ENCODE assay signal across 8 cellular contexts in genomic region chr4:1809754-1810502, GRCh38. TPM values are rescaled to one million over a fixed set of nuclear protein-coding genes. Genes with fewer than 3 reads are reported as not detected.
DNase-seq lines count a peak whose midpoint lies in the region; ATAC-seq, FAIRE-seq and TF ChIP-seq lines count a peak whose summit lies in the region.

No MANE protein-coding gene starts in this region.

- intact Hi-C loops in breast epithelium (cut with DNase I; ENCODE audit: low total_unique reads), result loop anchor here (5.0 kb wide), 1 partner anchor 63 kb away; no protein-coding TSS in a partner anchor

- H3K4me1 ChIP-seq in breast epithelium, result no peaks in the 10 kb centered on the region

- no peak overlapping the region for H3K4me3 Mint-ChIP-seq in immature natural killer cell

- H3K4me3 ChIP-seq in NB4 (ENCODE audit: low read depth, low read length) (no peak overlapping the region), WERI-Rb-1 (ENCODE audit: low read depth, low read length) (no peak overlapping the region), breast epithelium (no peak overlapping the region)

- TF ChIP-seq POLR2A in GM12892 (IDR thresholded peaks at IDR 0.05; ENCODE audit: low read depth, low read length), result no peak
- no peak for TF ChIP-seq POLR2A in NB4 (IDR thresholded peaks at IDR 0.05; ENCODE audit: extremely low read depth, insufficient read length)
- no peak for TF ChIP-seq POLR2A in breast epithelium (IDR thresholded peaks at IDR 0.05)

- TF ChIP-seq CTCF in NB4 (IDR thresholded peaks at IDR 0.05; ENCODE audit: low read depth, low read length) (peak; percentile 98), WERI-Rb-1 (IDR thresholded peaks at IDR 0.05; ENCODE audit: low read depth, low read length) (peak; percentile 99), breast epithelium (IDR thresholded peaks at IDR 0.05) (peak in 2 of 3 donors; percentile 47)

- no peak overlapping the region for H3K27ac Mint-ChIP-seq in immature natural killer cell

- no peaks in the 10 kb centered on the region for H3K4me1 Mint-ChIP-seq in immature natural killer cell

- DNase-seq in GM12892 (ENCODE audit: insufficient read length) (peak; percentile 91), NB4 (ENCODE audit: low read depth) (peak; percentile 91), WERI-Rb-1 (peak; percentile 86), breast epithelium (ENCODE audit: low spot score in 2 of 2) (no peak), immature natural killer cell (peak; percentile 36 to 50 (median 37))
- DNase-seq in stimulated activated CD4-positive, alpha-beta T cell treated with anti-CD3 and anti-CD28 coated beads, Interleukin-15, amount 100 ng/mL, for 24 hours, result peak; percentile 79

- peak overlapping the region; percentile 4 for H3K27ac ChIP-seq in WERI-Rb-1
- H3K27ac ChIP-seq in breast epithelium, result no peak overlapping the region

- H3K36me3 ChIP-seq in WERI-Rb-1 (peaks cover 34% of the 10 kb centered on the region), breast epithelium (peaks cover 5% of the 10 kb centered on the region)

- H3K36me3 Mint-ChIP-seq in immature natural killer cell, result peaks cover 0 to 8% (median 0%) of the 10 kb centered on the region in 3 donors

- peaks cover 0 to under 1% (median 0%) of the 10 kb centered on the region in 3 donors for H3K27me3 Mint-ChIP-seq in immature natural killer cell (ENCODE audit: low read depth in 3 of 3)

- FAIRE-seq in GM12892 (lab: Jason Lieb, UNC), result peak; percentile 82

- no peaks in the 10 kb centered on the region for H3K9me3 ChIP-seq in WERI-Rb-1 (ENCODE audit: severe bottlenecking)
- H3K9me3 ChIP-seq in breast epithelium, result no peaks in the 10 kb centered on the region

- ATAC-seq in GM18909 (IDR thresholded peaks at IDR 0.05; ENCODE audit: poor library complexity, unreplicated experiment) (no peak), HG02973 (IDR thresholded peaks at IDR 0.05; ENCODE audit: unreplicated experiment) (no peak)

- H3K9me3 Mint-ChIP-seq in immature natural killer cell, result no peaks in the 10 kb centered on the region

- no peaks in the 10 kb centered on the region for H3K27me3 ChIP-seq in WERI-Rb-1 (ENCODE audit: insufficient read depth, low read depth, severe bottlenecking)
- H3K27me3 ChIP-seq in breast epithelium, result no peaks in the 10 kb centered on the region

RNA-seq across cellular contexts. Expression of gene FGFR3, which starts 16.8 kb away (rescaled TPM):
- polyA plus RNA-seq in GM12892 (2012; ENCODE audit: missing spikeins), result not detected
- total RNA-seq in breast epithelium, result 1 to 10 TPM in 2 of 3 donors, under 1 TPM in 1; 0.80 to 3.5 (median 2.0) TPM
- not detected for polyA plus RNA-seq in immature natural killer cell

RNA-seq across cellular contexts. Expression of gene LETM1, which starts 46.0 kb away (rescaled TPM):
- 15.3 TPM for polyA plus RNA-seq in GM12892 (2012; ENCODE audit: missing spikeins)
- total RNA-seq in breast epithelium, result 10 to 100 TPM; 31.0 to 42.9 (median 32.5) TPM
- polyA plus RNA-seq in immature natural killer cell, result 10 to 100 TPM in 2 of 3 donors, 1 to 10 TPM in 1; 8.0 to 17.0 (median 10.6) TPM

Comparison
In these comparisons a context has a peak if more than half of its experiments do, and no peak if none do; other contexts are left out.
1. DNase-seq: peak in GM12892 (single experiment), NB4 (single experiment), WERI-Rb-1 (single experiment), immature natural killer cell (3 of 3) and stimulated activated CD4-positive, alpha-beta T cell treated with anti-CD3 and anti-CD28 coated beads, Interleukin-15, amount 100 ng/mL, for 24 hours (single experiment); none in breast epithelium (0 of 2).
2. CTCF ChIP-seq: peak in every context shown above with its lines; median percentile 99 in WERI-Rb-1; 98 in NB4; 47 in breast epithelium.